In genomic region chr16:57479422-57480126, GRCh38 we compare ENCODE assay signal across 8 cellular contexts.
A peak's percentile ranks its signal among the peaks of the same experiment; 100 is the strongest.
DNase-seq lines count a peak whose midpoint lies in the region; ATAC-seq and TF ChIP-seq lines count a peak whose summit lies in the region.

No MANE protein-coding gene starts in this region.

- peak overlapping the region in 1 of 2 donors; percentile 47 for H3K9ac ChIP-seq in stomach smooth muscle (ENCODE audit: low read length in 2 of 2)

- peaks cover 30% of the 10 kb centered on the region for H3K4me1 ChIP-seq in stomach smooth muscle (ENCODE audit: control insufficient read depth, insufficient read depth, low read length)

- H3K36me3 ChIP-seq in brain microvascular endothelial cell (replicated peaks) (peaks cover 8% of the 10 kb centered on the region), stomach smooth muscle (ENCODE audit: control insufficient read depth in 2 of 2, insufficient read depth in 2 of 2, low read length in 2 of 2) (peaks cover under 1% of the 10 kb centered on the region in 2 donors)

- H3K27ac ChIP-seq in brain microvascular endothelial cell (peak overlapping the region; percentile 16), stomach smooth muscle (ENCODE audit: low read length) (no peak overlapping the region)

- H3K4me3 ChIP-seq in brain microvascular endothelial cell (ENCODE audit: low read depth, low read length), result peak overlapping the region; percentile 63
- peak overlapping the region; percentile 55 to 69 for H3K4me3 ChIP-seq in stomach smooth muscle (ENCODE audit: low read length in 2 of 2)

- H3K27me3 ChIP-seq in brain microvascular endothelial cell (replicated peaks) (no peaks in the 10 kb centered on the region), stomach smooth muscle (ENCODE audit: control insufficient read depth in 1 of 2, insufficient read depth in 2 of 2, low read length in 2 of 2) (no peaks in the 10 kb centered on the region)

- TF ChIP-seq CTCF in brain microvascular endothelial cell (IDR thresholded peaks at IDR 0.05; ENCODE audit: low read depth, low read length, missing control alignments), result no peak

- peak; percentile 28 for DNase-seq in activated effector memory CD4-positive, alpha-beta T cell treated with anti-CD3 and anti-CD28 coated beads, Interleukin-2, amount 50 U/mL, for 16 hours
- DNase-seq in activated effector memory CD4-positive, alpha-beta T cell treated with Interleukin-2 at 50 U/mL for 16 hours, result no peak
- DNase-seq in brain microvascular endothelial cell (peak; percentile 42), islet precursor cell (peak; percentile 80)
- no peak for DNase-seq in stimulated activated CD4-positive, alpha-beta T cell treated with anti-CD3 and anti-CD28 coated beads, Interleukin-2, amount 100 ng/mL, for 48 hours

- in situ Hi-C loops in brain microvascular endothelial cell (cut with HindIII; ENCODE audit: low pct_ligation_motif_present, low sequenced_read_pairs), result no loop called here

- no peaks in the 10 kb centered on the region for H3K9me3 ChIP-seq in stomach smooth muscle (ENCODE audit: control insufficient read depth in 2 of 2, low read length in 2 of 2)

- ATAC-seq in GM21526 (IDR thresholded peaks at IDR 0.05; ENCODE audit: low FRiP score, unreplicated experiment) (no peak), GM19397 (IDR thresholded peaks at IDR 0.05; ENCODE audit: unreplicated experiment) (no peak)

Comparison
In these comparisons a context has a peak if more than half of its experiments do, and no peak if none do; other contexts are left out.
1. DNase-seq: peak in activated effector memory CD4-positive, alpha-beta T cell treated with anti-CD3 and anti-CD28 coated beads, Interleukin-2, amount 50 U/mL, for 16 hours (single experiment), brain microvascular endothelial cell (single experiment) and islet precursor cell (single experiment); none in activated effector memory CD4-positive, alpha-beta T cell treated with Interleukin-2 at 50 U/mL for 16 hours (single experiment) and stimulated activated CD4-positive, alpha-beta T cell treated with anti-CD3 and anti-CD28 coated beads, Interleukin-2, amount 100 ng/mL, for 48 hours (0 of 2).